ENCODE assay signal across 28 cellular contexts in the genomic region with DNA sequence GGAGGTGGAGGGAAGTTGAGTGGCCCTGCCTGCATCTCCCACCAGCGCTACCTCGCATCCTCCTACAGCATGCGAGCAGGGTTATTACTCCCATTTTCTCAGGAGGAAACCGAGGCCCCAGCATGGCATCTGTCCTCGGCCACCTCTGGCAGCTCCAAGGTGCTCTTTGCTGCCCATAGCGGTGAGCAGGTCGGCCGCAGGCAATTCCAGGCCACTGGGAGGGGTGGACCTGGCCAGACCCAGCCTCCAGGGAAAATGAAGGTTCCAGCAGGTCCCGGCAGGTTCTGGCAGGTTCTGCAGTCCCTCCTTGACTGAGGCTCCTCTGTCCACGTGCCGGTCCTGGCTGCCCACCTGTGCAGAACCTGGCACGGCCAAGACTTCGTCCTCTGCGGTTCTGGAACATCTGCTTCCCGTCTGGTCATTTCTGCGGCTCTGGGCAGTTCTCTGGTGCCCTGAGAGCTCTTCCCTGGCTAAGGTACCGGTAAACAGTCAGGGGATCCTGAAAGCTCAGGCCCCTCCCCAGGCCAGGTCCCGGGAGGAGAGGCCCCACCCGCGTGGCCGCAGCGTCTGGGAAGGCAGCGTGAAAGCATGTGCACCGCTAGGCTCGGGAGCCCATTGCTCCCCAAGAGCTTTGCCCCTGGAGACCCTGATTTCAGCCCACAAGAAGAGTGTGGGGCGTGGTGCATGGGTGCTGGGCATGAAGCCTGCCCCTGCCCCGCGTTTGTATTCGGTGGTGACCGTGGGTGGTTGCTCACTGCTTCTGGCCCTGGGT.
"Had no signal": no experiment of that assay in that cellular context is flagged by ENCODE, and none has a peak within 500 bp of the region (broad histone marks: within the 10 kb centered on the region; RNA-seq: fewer than 3 reads in every experiment).

No MANE protein-coding gene starts in this region.

- H3K4me3 Mint-ChIP-seq: immature natural killer cell; mesothelial cell of epicardium; natural killer cell; nephron progenitor cell; stimulated activated naive B cell treated with anti-CD40 and anti-IgM and Interleukin-4, amounts not matched to agents 10 μg/mL and 1 μg/mL and 100 μg/mL, for 72 hours had no signal

- H3K9me3 ChIP-seq: left lung, lower lobe of right lung, pancreas, prostate gland, right lobe of liver, stomach, testis, thyroid gland, transverse colon, upper lobe of left lung, vagina had no signal

- H3K36me3 ChIP-seq: left lung, lower lobe of right lung, pancreas, prostate gland, right lobe of liver, stomach, thyroid gland, transverse colon, upper lobe of left lung, vagina had no signal

- H3K27ac Mint-ChIP-seq: immature natural killer cell; mesothelial cell of epicardium; naive B cell; natural killer cell; stimulated activated naive B cell treated with anti-CD40 and anti-IgM and Interleukin-4, amounts not matched to agents 10 μg/mL and 1 μg/mL and 100 μg/mL, for 72 hours had no signal

- H3K4me1 ChIP-seq: left lung, lower lobe of right lung, pancreas, prostate gland, right lobe of liver, stomach, thyroid gland, transverse colon, upper lobe of left lung had no signal

- DNase-seq: hypothalamus; immature natural killer cell; kidney; left colon; lower lobe of right lung; mammary epithelial cell; mesenchymal stem cell; naive B cell; natural killer cell; nephron progenitor cell; nucleus accumbens; retina; right lobe of liver; stimulated activated CD4-positive, alpha-beta T cell treated with anti-CD3 and anti-CD28 coated beads, Interleukin-1b, Interleukin-23, amount 100 ng/mL, for 48 hours; stimulated activated CD4-positive, alpha-beta T cell treated with anti-CD3 and anti-CD28 coated beads, Interleukin-4, amount 100 ng/mL, for 1 hour; stimulated activated naive B cell treated with anti-CD40 and anti-IgM and Interleukin-4, amounts not matched to agents 10 μg/mL and 1 μg/mL and 100 μg/mL, for 72 hours; stimulated activated naive CD8-positive, alpha-beta T cell treated with anti-CD3 and anti-CD28 coated beads, Interleukin-15, Interleukin-2, amounts not matched to agents 100 U/mL and 50 U/mL, for 24 hours; stomach; thyroid gland; transverse colon had no signal

- H3K9me3 Mint-ChIP-seq: immature natural killer cell; mesothelial cell of epicardium; natural killer cell; stimulated activated naive B cell treated with anti-CD40 and anti-IgM and Interleukin-4, amounts not matched to agents 10 μg/mL and 1 μg/mL and 100 μg/mL, for 72 hours had no signal

- H3K4me1 Mint-ChIP-seq: immature natural killer cell, natural killer cell had no signal

- H3K4me2 ChIP-seq: smooth muscle cell had no signal

- H3K36me3 Mint-ChIP-seq: immature natural killer cell; mesothelial cell of epicardium; naive B cell; natural killer cell; stimulated activated naive B cell treated with anti-CD40 and anti-IgM and Interleukin-4, amounts not matched to agents 10 μg/mL and 1 μg/mL and 100 μg/mL, for 72 hours had no signal

- H3K27ac ChIP-seq: left lung, lower lobe of right lung, pancreas, prostate gland, right lobe of liver, stomach, thyroid gland, transverse colon, upper lobe of left lung, vagina had no signal

- H3K27me3 ChIP-seq: right lobe of liver, testis, thyroid gland, upper lobe of left lung, vagina had no signal

- H3K4me3 ChIP-seq: left lung, lower lobe of right lung, pancreas, prostate gland, right lobe of liver, smooth muscle cell, stomach, testis, thyroid gland, transverse colon, upper lobe of left lung, vagina had no signal

- ATAC-seq: left colon; left lung; lower lobe of right lung; natural killer cell; pancreas; right lobe of liver; stimulated activated naive B cell treated with anti-CD40 and anti-IgM and Interleukin-4, amounts not matched to agents 10 μg/mL and 1 μg/mL and 100 μg/mL, for 72 hours; stimulated activated naive CD8-positive, alpha-beta T cell treated with anti-CD3 and anti-CD28 coated beads, Interleukin-15, Interleukin-2, amounts not matched to agents 100 U/mL and 50 U/mL, for 24 hours had no signal
